In the genomic region with DNA sequence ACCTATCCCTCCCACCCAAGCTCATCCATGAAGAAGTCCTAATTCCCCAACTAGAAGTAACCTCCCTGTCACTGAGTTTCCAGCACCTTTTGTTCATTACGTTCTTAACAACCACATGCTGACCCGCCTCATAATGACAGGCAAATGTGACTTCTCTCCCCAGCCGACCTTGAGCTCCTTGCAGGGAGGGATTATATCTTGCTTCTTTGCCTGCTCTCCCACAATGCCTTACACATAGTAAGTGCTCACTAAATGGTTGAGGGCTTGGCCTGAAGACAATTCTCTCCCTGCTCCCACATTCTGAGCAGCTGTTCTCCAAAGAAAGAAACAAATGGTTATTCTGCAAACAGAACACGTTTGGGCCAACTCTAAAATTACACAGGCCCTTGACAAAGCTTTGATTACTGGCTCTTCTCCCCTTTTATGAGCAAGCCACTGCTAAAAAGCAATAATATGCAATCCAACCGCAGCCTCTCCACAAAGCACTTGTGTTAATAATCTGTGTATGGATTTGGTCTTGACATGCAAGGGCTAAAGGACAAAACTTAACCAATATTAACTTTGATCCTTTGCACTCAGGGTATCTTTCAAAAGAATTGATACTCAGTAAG, we compare ENCODE assay signal across 21 cellular contexts. TPM values are rescaled to one million over a fixed set of nuclear protein-coding genes. Genes with fewer than 3 reads are reported as not detected.
DNase-seq lines count a peak whose midpoint lies in the region; ATAC-seq, FAIRE-seq and TF ChIP-seq lines count a peak whose summit lies in the region.
"Had no signal": no experiment of that assay in that cellular context is flagged by ENCODE, and none has a peak within 500 bp of the region (broad histone marks: within the 10 kb centered on the region; RNA-seq: fewer than 3 reads in every experiment).

No MANE protein-coding gene starts in this region.

- ATAC-seq in GM19324 (IDR thresholded peaks at IDR 0.05; ENCODE audit: low FRiP score, unreplicated experiment), result no peak
- no peak for ATAC-seq in GM19395 (IDR thresholded peaks at IDR 0.05; ENCODE audit: unreplicated experiment)
- ATAC-seq: K562 had no signal

- peak; percentile 83 for DNase-seq in NCI-H2107 treated with DMSO at 0.1 percent for 48 hours (lab: John Stamatoyannopoulos, UW; ENCODE audit: unreplicated experiment)
- no peak for DNase-seq in NCI-H2107 (lab: John Stamatoyannopoulos, UW)
- DNase-seq in NCI-H1436 (lab: John Stamatoyannopoulos, UW), result peak; percentile 60
- DNase-seq in astrocyte (ENCODE audit: low read depth), result no peak
- peak; percentile 51 for DNase-seq in superior temporal gyrus (ENCODE audit: extremely low spot score)
- DNase-seq in NCI-H2171 treated with DMSO at 0.1 percent for 48 hours (lab: John Stamatoyannopoulos, UW), result no peak
- DNase-seq: 8988T; activated CD4-positive, alpha-beta memory T cell treated with anti-CD3 and anti-CD28 coated beads, Interleukin-2, amount 10 ng/mL, durations not matched to agents 7 days and 5 days; activated T-cell treated with anti-CD3 and anti-CD28 coated beads, Interleukin-2, amount 50 U/mL, for 48 hours; DMS53; H9; stimulated activated CD4-positive, alpha-beta T cell treated with anti-CD3 and anti-CD28 coated beads, Interleukin-12 subunit alpha, Interleukin-12 subunit beta, amount 100 ng/mL, for 4 hours had no signal

- no peak overlapping the region for H3K4me3 ChIP-seq in astrocyte (ENCODE audit: insufficient read depth, low read depth, low read length)
- H3K4me3 ChIP-seq: coronary artery, K562 had no signal

- FAIRE-seq in astrocyte (lab: Jason Lieb, UNC), result no peak
- FAIRE-seq: endothelial cell of umbilical vein, K562 had no signal

- TF ChIP-seq CTCF in astrocyte (IDR thresholded peaks at IDR 0.05; ENCODE audit: insufficient read depth, low read depth, low read length), result no peak

- H2AFZ ChIP-seq in astrocyte (ENCODE audit: low read depth, low read length), result no peak overlapping the region

- no peaks in the 10 kb centered on the region for H3K79me2 ChIP-seq in astrocyte (ENCODE audit: insufficient read depth, low read length)

- no peak overlapping the region for H3K27ac Mint-ChIP-seq in astrocyte (ENCODE audit: unreplicated experiment)
- H3K27ac Mint-ChIP-seq: activated CD4-positive, alpha-beta memory T cell treated with anti-CD3 and anti-CD28 coated beads, Interleukin-2, amount 10 ng/mL, durations not matched to agents 7 days and 5 days; activated naive CD8-positive, alpha-beta T cell; H9; T-helper 1 cell treated with Interleukin-12 subunit alpha and Interleukin-12 subunit beta and Interleukin-4 antibody, amounts not matched to agents 30 μg/mL and 1 μg/mL, for 36 hours had no signal

- H3K36me3 ChIP-seq in astrocyte (ENCODE audit: insufficient read depth, low read length), result no peaks in the 10 kb centered on the region

- H3K4me1 ChIP-seq in astrocyte (ENCODE audit: insufficient read depth, low read length), result peaks cover 20% of the 10 kb centered on the region
- H3K4me1 ChIP-seq: foreskin keratinocyte had no signal

- H3K27me3 ChIP-seq in astrocyte (ENCODE audit: insufficient read depth, low read length), result no peaks in the 10 kb centered on the region
- H3K27me3 ChIP-seq: foreskin keratinocyte had no signal

- H3K27me3 Mint-ChIP-seq in astrocyte (ENCODE audit: low read depth, unreplicated experiment), result no peaks in the 10 kb centered on the region
- H3K27me3 Mint-ChIP-seq: activated CD4-positive, alpha-beta memory T cell treated with anti-CD3 and anti-CD28 coated beads, Interleukin-2, amount 10 ng/mL, durations not matched to agents 7 days and 5 days; activated naive CD8-positive, alpha-beta T cell had no signal

- H3K36me3 Mint-ChIP-seq in astrocyte (ENCODE audit: low read depth, unreplicated experiment), result peaks cover 16% of the 10 kb centered on the region

- H3K9me3 Mint-ChIP-seq in astrocyte (ENCODE audit: unreplicated experiment), result peaks cover 4% of the 10 kb centered on the region
- H3K9me3 Mint-ChIP-seq: activated CD4-positive, alpha-beta memory T cell treated with anti-CD3 and anti-CD28 coated beads, Interleukin-2, amount 10 ng/mL, durations not matched to agents 7 days and 5 days; T-helper 1 cell treated with Interleukin-12 subunit alpha and Interleukin-12 subunit beta and Interleukin-4 antibody, amounts not matched to agents 30 μg/mL and 1 μg/mL, for 36 hours had no signal

- no peaks in the 10 kb centered on the region for H3K9me3 ChIP-seq in astrocyte (ENCODE audit: insufficient read depth, low read depth, low read length)

- H3K4me1 Mint-ChIP-seq in astrocyte (ENCODE audit: low read depth, unreplicated experiment), result peaks cover 16% of the 10 kb centered on the region
- H3K4me1 Mint-ChIP-seq: activated CD4-positive, alpha-beta memory T cell treated with anti-CD3 and anti-CD28 coated beads, Interleukin-2, amount 10 ng/mL, durations not matched to agents 7 days and 5 days; H9 had no signal

- H3K4me2 ChIP-seq in astrocyte (ENCODE audit: low read length), result no peak overlapping the region

- H3K4me3 Mint-ChIP-seq in astrocyte (ENCODE audit: unreplicated experiment), result no peak overlapping the region
- H3K4me3 Mint-ChIP-seq: activated CD4-positive, alpha-beta memory T cell treated with anti-CD3 and anti-CD28 coated beads, Interleukin-2, amount 10 ng/mL, durations not matched to agents 7 days and 5 days; activated naive CD8-positive, alpha-beta T cell; H9; neural crest cell; T-helper 1 cell treated with Interleukin-12 subunit alpha and Interleukin-12 subunit beta and Interleukin-4 antibody, amounts not matched to agents 30 μg/mL and 1 μg/mL, for 36 hours had no signal

- no peak overlapping the region for H3K27ac ChIP-seq in astrocyte (ENCODE audit: low read depth, low read length)
- H3K27ac ChIP-seq: foreskin keratinocyte had no signal

- peak overlapping the region; percentile 25 for H3K9ac ChIP-seq in astrocyte (ENCODE audit: low read length)

- H4K20me1 ChIP-seq in astrocyte (ENCODE audit: insufficient read depth, low read length), result no peaks in the 10 kb centered on the region

RNA-seq across cellular contexts. Expression of gene SLC39A11, which starts 23.2 kb away (rescaled TPM):
- total RNA-seq in astrocyte, result 21.5 and 22.1 TPM in 2 replicates

Comparison
In these comparisons a context has a peak if more than half of its experiments do, and no peak if none do; other contexts are left out.
1. DNase-seq: peak in NCI-H2107 treated with DMSO at 0.1 percent for 48 hours (single experiment), NCI-H1436 (single experiment) and superior temporal gyrus (single experiment); none in NCI-H2107 (single experiment), astrocyte (single experiment) and NCI-H2171 treated with DMSO at 0.1 percent for 48 hours (single experiment).